ENCODE assay signal across 12 cellular contexts in the genomic region with DNA sequence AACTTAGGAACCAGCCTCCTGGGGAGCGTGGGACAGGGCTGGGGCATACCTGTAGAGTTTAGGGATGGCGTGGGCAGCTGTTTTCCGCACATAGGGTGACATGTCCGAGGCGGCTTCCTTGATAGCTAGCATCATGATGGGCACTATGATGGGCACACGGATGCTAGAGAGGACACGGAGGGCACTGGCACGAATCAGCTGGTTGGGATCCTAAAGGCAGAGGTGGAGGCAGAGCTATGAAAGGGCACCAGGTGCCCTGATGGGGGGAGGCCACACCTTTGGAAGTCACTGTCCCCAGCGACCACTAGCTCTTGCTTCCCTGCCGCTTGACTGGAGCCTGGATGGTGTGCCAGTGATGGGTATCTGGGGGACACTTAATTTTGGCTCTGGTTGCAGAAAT. TPM values are rescaled to one million over a fixed set of nuclear protein-coding genes. Genes with fewer than 3 reads are reported as not detected.
DNase-seq lines count a peak whose midpoint lies in the region; ATAC-seq and TF ChIP-seq lines count a peak whose summit lies in the region.
"Had no signal": no experiment of that assay in that cellular context is flagged by ENCODE, and none has a peak within 500 bp of the region (broad histone marks: within the 10 kb centered on the region; RNA-seq: fewer than 3 reads in every experiment).

No MANE protein-coding gene starts in this region.

- WGBS in endodermal cell (ENCODE audit: insufficient coverage in 1 of 2, insufficient read length in 1 of 2), 2 experiments, result 93 to 96% methylated on average over 8 to 10 of the region's 10 CpGs

- TF ChIP-seq CTCF in endodermal cell (conservative IDR thresholded peaks at IDR 0.05) (no peak), progenitor cell of endocrine pancreas (IDR thresholded peaks at IDR 0.05; ENCODE audit: unreplicated experiment) (no peak)

- H3K27ac ChIP-seq in endodermal cell (ENCODE audit: low read depth, low read length), result no peak overlapping the region

- CTCF ChIA-PET in activated CD4-positive, alpha-beta T cell treated with anti-CD3 and anti-CD28 coated beads for 36 hours (lab: Charles Lee), result interaction anchor here (0.6 kb wide), 1 partner anchor 316 kb away, joined by 3 read pairs; no protein-coding TSS in a partner anchor
- CTCF ChIA-PET in T-cell (lab: Charles Lee), result interaction anchor here in 1 of 2 donors (1.3 kb wide), 1 partner anchor 69 kb away, joined by 3 read pairs; no protein-coding TSS in a partner anchor

- H3K9ac ChIP-seq in endodermal cell (ENCODE audit: extremely low read depth, low read length, poor library complexity, severe bottlenecking), result no peak overlapping the region

- H3K27ac Mint-ChIP-seq in activated CD4-positive, alpha-beta T cell treated with anti-CD3 and anti-CD28 coated beads for 36 hours, result peak overlapping the region; percentile 85
- H3K27ac Mint-ChIP-seq in T-cell (peak overlapping the region in 1 of 2 donors; percentile 96), endodermal cell (peak overlapping the region; percentile 98), progenitor cell of endocrine pancreas (peak overlapping the region; percentile 99)

- H3K36me3 Mint-ChIP-seq in activated CD4-positive, alpha-beta T cell treated with anti-CD3 and anti-CD28 coated beads for 36 hours (ENCODE audit: low read depth), result no peaks in the 10 kb centered on the region
- H3K36me3 Mint-ChIP-seq in T-cell, result no peaks in the 10 kb centered on the region
- H3K36me3 Mint-ChIP-seq in endodermal cell (ENCODE audit: low read depth), result no peaks in the 10 kb centered on the region
- H3K36me3 Mint-ChIP-seq in progenitor cell of endocrine pancreas (ENCODE audit: insufficient read depth), result no peaks in the 10 kb centered on the region

- H3K36me3 ChIP-seq in endodermal cell (ENCODE audit: control insufficient read depth, insufficient read depth, low read length), result no peaks in the 10 kb centered on the region
- H3K36me3 ChIP-seq: upper lobe of left lung had no signal

- intact Hi-C loops in activated CD4-positive, alpha-beta T cell treated with anti-CD3 and anti-CD28 coated beads for 36 hours (cut with DNase I, micrococcal nuclease), result loop anchor here (2.0 to 5.0 kb wide), 2 partner anchors 27 to 331 kb away; a partner anchor contains a TSS

- peaks cover 10% of the 10 kb centered on the region for H3K4me1 Mint-ChIP-seq in activated CD4-positive, alpha-beta T cell treated with anti-CD3 and anti-CD28 coated beads for 36 hours
- peaks cover 14 to 18% (median 14%) of the 10 kb centered on the region in 3 donors for H3K4me1 Mint-ChIP-seq in T-cell
- H3K4me1 Mint-ChIP-seq in endodermal cell, result peaks cover 9% of the 10 kb centered on the region
- H3K4me1 Mint-ChIP-seq in progenitor cell of endocrine pancreas (ENCODE audit: low read depth), result peaks cover 9% of the 10 kb centered on the region

- H3K9me3 ChIP-seq in endodermal cell (ENCODE audit: control insufficient read depth, low read length), result no peaks in the 10 kb centered on the region
- H3K9me3 ChIP-seq: upper lobe of left lung had no signal

- peaks cover 2% of the 10 kb centered on the region for H3K4me1 ChIP-seq in endodermal cell (ENCODE audit: control insufficient read depth, insufficient read depth, low read length)

- H3K4me3 ChIP-seq in endodermal cell (ENCODE audit: low read length), result peak overlapping the region; percentile 83

- no peaks in the 10 kb centered on the region for H3K9me3 Mint-ChIP-seq in activated CD4-positive, alpha-beta T cell treated with anti-CD3 and anti-CD28 coated beads for 36 hours (ENCODE audit: low read depth)
- no peaks in the 10 kb centered on the region for H3K9me3 Mint-ChIP-seq in T-cell
- no peaks in the 10 kb centered on the region for H3K9me3 Mint-ChIP-seq in endodermal cell
- H3K9me3 Mint-ChIP-seq in progenitor cell of endocrine pancreas (ENCODE audit: low read depth), result no peaks in the 10 kb centered on the region

- H3K4me3 Mint-ChIP-seq in activated CD4-positive, alpha-beta T cell treated with anti-CD3 and anti-CD28 coated beads for 36 hours, result peak overlapping the region; percentile 80
- H3K4me3 Mint-ChIP-seq in T-cell (peak overlapping the region; percentile 91 to 93 (median 92)), endodermal cell (peak overlapping the region; percentile 87), progenitor cell of endocrine pancreas (ENCODE audit: low read depth) (peak overlapping the region; percentile 95)

- peaks cover 7% of the 10 kb centered on the region for H3K27me3 Mint-ChIP-seq in activated CD4-positive, alpha-beta T cell treated with anti-CD3 and anti-CD28 coated beads for 36 hours
- H3K27me3 Mint-ChIP-seq in T-cell (peaks cover 3 to 4% of the 10 kb centered on the region in 2 donors), endodermal cell (ENCODE audit: insufficient read depth) (peaks cover 14% of the 10 kb centered on the region), progenitor cell of endocrine pancreas (peaks cover 10% of the 10 kb centered on the region)

- POLR2A ChIA-PET in activated CD4-positive, alpha-beta T cell treated with anti-CD3 and anti-CD28 coated beads for 36 hours (lab: Charles Lee), result interaction anchor here (0.6 kb wide), 1 partner anchor 140 kb away, joined by 5 read pairs; no protein-coding TSS in a partner anchor
- POLR2A ChIA-PET in T-cell (lab: Charles Lee), result no interaction called here

- DNase-seq in activated CD4-positive, alpha-beta T cell treated with anti-CD3 and anti-CD28 coated beads for 36 hours, result no peak
- DNase-seq in activated CD4-positive, alpha-beta T cell treated with anti-CD3 and anti-CD28 coated beads for 1 hour, result no peak
- DNase-seq in T-cell (no peak), endodermal cell (peak; percentile 53), progenitor cell of endocrine pancreas (ENCODE audit: low spot score, unreplicated experiment) (no peak), NCI-H1417 treated with DMSO at 0.1 percent for 48 hours (lab: John Stamatoyannopoulos, UW) (no peak)
- no peak for DNase-seq in stimulated activated naive CD4-positive, alpha-beta T cell treated with Interleukin-2 at 50 U/mL for 16 hours (lab: John Stamatoyannopoulos, UW)
- DNase-seq: activated CD4-positive, alpha-beta T cell treated with anti-CD3 and anti-CD28 coated beads, Interleukin-2, amount 50 U/mL, for 4 hours; aorta; hippocampal formation; upper lobe of left lung had no signal

- H3K27me3 ChIP-seq in endodermal cell (ENCODE audit: control insufficient read depth, insufficient read depth, low read length, poor library complexity, severe bottlenecking), result peaks cover 33% of the 10 kb centered on the region

- ATAC-seq in activated CD4-positive, alpha-beta T cell treated with anti-CD3 and anti-CD28 coated beads for 36 hours, result no peak
- ATAC-seq in T-cell (replicated peaks in 1 of 4) (no peak), HG03039 (IDR thresholded peaks at IDR 0.05; ENCODE audit: unreplicated experiment) (no peak)

RNA-seq across cellular contexts. Expression of a gene that starts 28.3 kb away (rescaled TPM):
- under 1 TPM; 0.39 to 0.59 TPM for total RNA-seq in activated CD4-positive, alpha-beta T cell treated with anti-CD3 and anti-CD28 coated beads for 36 hours
- total RNA-seq in T-cell (1 to 10 TPM in 2 of 5 donors, under 1 TPM in 3; 0.23 to 5.8 (median 0.76) TPM), endodermal cell (10 to 100 TPM; 22.4 to 24.4 TPM), progenitor cell of endocrine pancreas (13.2 and 14.4 TPM in 2 replicates)
- polyA plus RNA-seq in endodermal cell (2013, experiment 1 of 2), result 11.0 TPM
- 9.0 TPM for polyA plus RNA-seq in endodermal cell (2013, experiment 2 of 2)

RNA-seq across cellular contexts. Expression of a gene that starts 34.2 kb away (rescaled TPM):
- under 1 TPM; 0.16 to 0.18 TPM for total RNA-seq in activated CD4-positive, alpha-beta T cell treated with anti-CD3 and anti-CD28 coated beads for 36 hours
- total RNA-seq in T-cell (1 to 10 TPM in 2 of 5 donors, under 1 TPM in 3; 0.33 to 1.3 (median 0.93) TPM), endodermal cell (1 to 10 TPM; 1.0 to 1.4 TPM), progenitor cell of endocrine pancreas (0.60 and 0.80 TPM in 2 replicates)
- 2.8 TPM for polyA plus RNA-seq in endodermal cell (2013, experiment 1 of 2)
- 3.2 TPM for polyA plus RNA-seq in endodermal cell (2013, experiment 2 of 2)
